In the genomic region with DNA sequence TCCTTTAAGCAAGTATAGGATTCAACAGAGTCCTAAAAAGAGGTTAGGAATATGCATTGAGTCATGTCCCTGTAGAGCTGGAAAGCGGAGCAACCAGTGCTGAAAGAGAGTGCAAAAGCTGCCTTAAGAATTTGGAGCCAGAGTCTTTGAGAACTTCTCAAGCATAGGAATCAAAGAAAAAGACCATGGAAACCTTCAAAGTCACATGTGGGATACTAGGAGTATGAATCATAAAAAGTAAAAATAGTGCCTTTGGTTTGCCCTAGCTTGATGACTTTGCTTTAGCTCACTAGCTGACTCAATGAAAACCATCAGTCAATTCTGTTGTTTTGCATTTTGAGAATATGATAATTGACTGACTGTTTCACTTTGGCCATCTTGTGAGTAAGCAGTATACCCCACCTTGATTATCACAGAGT, we compare ENCODE assay signal across 12 cellular contexts.
A peak's percentile ranks its signal among the peaks of the same experiment; 100 is the strongest.
DNase-seq lines count a peak whose midpoint lies in the region; ATAC-seq and TF ChIP-seq lines count a peak whose summit lies in the region.
"Had no signal": no experiment of that assay in that cellular context is flagged by ENCODE, and none has a peak within 500 bp of the region (broad histone marks: within the 10 kb centered on the region; RNA-seq: fewer than 3 reads in every experiment).

No MANE protein-coding gene starts in this region.

- no peaks in the 10 kb centered on the region for H3K36me3 ChIP-seq in PC-3 (ENCODE audit: low read depth, low read length)
- H3K36me3 ChIP-seq in CD8-positive, alpha-beta T cell (ENCODE audit: insufficient read depth, low read length): no peaks in the 10 kb centered on the region

- no peaks in the 10 kb centered on the region for H3K9me3 ChIP-seq in PC-3 (ENCODE audit: low read length)
- no peaks in the 10 kb centered on the region for H3K9me3 ChIP-seq in CD8-positive, alpha-beta T cell (ENCODE audit: low read length)

- ATAC-seq in GM19463 (IDR thresholded peaks at IDR 0.05; ENCODE audit: unreplicated experiment): peak; percentile 77
- peak; percentile 74 for ATAC-seq in PC-3
- no peak for ATAC-seq in GM21825 (IDR thresholded peaks at IDR 0.05; ENCODE audit: unreplicated experiment)
- ATAC-seq in CD8-positive, alpha-beta T cell: no peak

- POLR2A ChIA-PET in PC-3 (lab: Charles Lee; ENCODE audit: unreplicated experiment): interaction anchor here (0.6 kb wide), 1 partner anchor 273 kb away, joined by 3 read pairs; no protein-coding TSS in a partner anchor
- POLR2A ChIA-PET in CD8-positive, alpha-beta T cell (lab: Charles Lee): no interaction called here

- H3K27ac Mint-ChIP-seq in CD8-positive, alpha-beta T cell: no peak overlapping the region

- peak overlapping the region; percentile 87 for H3K27ac ChIP-seq in PC-3 (ENCODE audit: low read length)
- no peak overlapping the region for H3K27ac ChIP-seq in CD8-positive, alpha-beta T cell (ENCODE audit: low read depth, low read length)
- H3K27ac ChIP-seq: SK-N-MC had no signal

- H3K79me2 ChIP-seq in PC-3 (ENCODE audit: low read length): no peaks in the 10 kb centered on the region

- no peaks in the 10 kb centered on the region for H3K27me3 Mint-ChIP-seq in CD8-positive, alpha-beta T cell (ENCODE audit: low read depth)

- no peaks in the 10 kb centered on the region for H3F3A ChIP-seq in PC-3 (ENCODE audit: low read length, unreplicated experiment)

- no peak for TF ChIP-seq CTCF in PC-3 (conservative IDR thresholded peaks at IDR 0.05; ENCODE audit: low read depth, low read length)
- no peak for TF ChIP-seq CTCF in fibroblast of mammary gland (conservative IDR thresholded peaks at IDR 0.05; ENCODE audit: control insufficient read depth, insufficient read depth, low read depth, low read length)
- TF ChIP-seq CTCF in CD8-positive, alpha-beta T cell (IDR thresholded peaks at IDR 0.05): no peak

- H2AFZ ChIP-seq in PC-3 (ENCODE audit: low read length): no peak overlapping the region

- H3K9me3 Mint-ChIP-seq in CD8-positive, alpha-beta T cell: no peaks in the 10 kb centered on the region

- no peak overlapping the region for H3K4me3 ChIP-seq in PC-3 (ENCODE audit: low read length)
- no peak overlapping the region for H3K4me3 ChIP-seq in fibroblast of mammary gland (ENCODE audit: control insufficient read depth, low read depth, low read length)
- H3K4me3 ChIP-seq in CD8-positive, alpha-beta T cell (ENCODE audit: low read depth, low read length): no peak overlapping the region
- H3K4me3 ChIP-seq: SK-N-MC had no signal

- H3K4me3 Mint-ChIP-seq in CD8-positive, alpha-beta T cell: no peak overlapping the region

- no peaks in the 10 kb centered on the region for H4K20me1 ChIP-seq in PC-3 (ENCODE audit: low read length)

- BruUV-seq in PC-3 (replicated peaks; lab: Mats Ljungman, UMichigan): no TSS peak

- intact Hi-C loops in PC-3 (cut with micrococcal nuclease): no loop called here
- intact Hi-C loops in CD8-positive, alpha-beta T cell (cut with DNase I, micrococcal nuclease): no loop called here

- in situ Hi-C loops in ACHN (cut with HindIII; ENCODE audit: low pct_ligation_motif_present, low pct_unique_long_range_greater_than_20kb, low sequenced_read_pairs): no loop called here

- H3K9ac ChIP-seq in PC-3 (ENCODE audit: low read length): peak overlapping the region; percentile 37; the same call in 1 of the 2 replicates

- H3K9me2 ChIP-seq in PC-3 (replicated peaks; ENCODE audit: low read length): no peaks in the 10 kb centered on the region

- no peaks in the 10 kb centered on the region for H3K36me3 Mint-ChIP-seq in CD8-positive, alpha-beta T cell

- H3K4me2 ChIP-seq in PC-3 (ENCODE audit: low read length): peak overlapping the region; percentile 52

- CTCF ChIA-PET in PC-3 (lab: Charles Lee): no interaction called here
- CTCF ChIA-PET in CD8-positive, alpha-beta T cell (lab: Charles Lee): interaction anchor here (0.6 kb wide), 1 partner anchor 233 kb away, joined by 3 read pairs; no protein-coding TSS in a partner anchor

- H3K27me3 ChIP-seq in PC-3 (ENCODE audit: low read length): no peaks in the 10 kb centered on the region
- H3K27me3 ChIP-seq in CD8-positive, alpha-beta T cell (ENCODE audit: insufficient read depth, low read length): no peaks in the 10 kb centered on the region

- peaks cover 31% of the 10 kb centered on the region for H3K4me1 ChIP-seq in PC-3 (ENCODE audit: insufficient read depth, low read length)
- no peaks in the 10 kb centered on the region for H3K4me1 ChIP-seq in CD8-positive, alpha-beta T cell (ENCODE audit: insufficient read depth, low read length)

- peak; percentile 35 for DNase-seq in ACHN
- DNase-seq in PC-3: peak; percentile 87
- DNase-seq in fibroblast of mammary gland (ENCODE audit: low read depth): peak; percentile 95
- no peak for DNase-seq in NCI-H1105 treated with DMSO at 0.1 percent for 48 hours (lab: John Stamatoyannopoulos, UW)
- no peak for DNase-seq in CD8-positive, alpha-beta T cell
- no peak for DNase-seq in stimulated activated CD4-positive, alpha-beta T cell treated with anti-CD3 and anti-CD28 coated beads, Interleukin-2, amount 100 ng/mL, for 48 hours
- DNase-seq: activated CD8-positive, alpha-beta memory T cell treated with anti-CD3 and anti-CD28 coated beads, Interleukin-2, amount 50 U/mL, for 4 hours; NCI-H1105; stimulated activated CD4-positive, alpha-beta T cell treated with anti-CD3 and anti-CD28 coated beads, Interleukin-12 subunit alpha, Interleukin-12 subunit beta, amount 100 ng/mL, for 4 hours had no signal

- H3K4me1 Mint-ChIP-seq in CD8-positive, alpha-beta T cell (ENCODE audit: low read depth): no peaks in the 10 kb centered on the region

Comparison
In these comparisons a context has a peak if more than half of its experiments do, and no peak if none do; other contexts are left out.
1. DNase-seq: peak in ACHN (single experiment), PC-3 (single experiment) and fibroblast of mammary gland (single experiment); none in NCI-H1105 treated with DMSO at 0.1 percent for 48 hours (single experiment), CD8-positive, alpha-beta T cell (0 of 7) and stimulated activated CD4-positive, alpha-beta T cell treated with anti-CD3 and anti-CD28 coated beads, Interleukin-2, amount 100 ng/mL, for 48 hours (0 of 2).
2. ATAC-seq: peak in GM19463 (single experiment) and PC-3 (single experiment); none in GM21825 (single experiment) and CD8-positive, alpha-beta T cell (single experiment).